In the genomic region with DNA sequence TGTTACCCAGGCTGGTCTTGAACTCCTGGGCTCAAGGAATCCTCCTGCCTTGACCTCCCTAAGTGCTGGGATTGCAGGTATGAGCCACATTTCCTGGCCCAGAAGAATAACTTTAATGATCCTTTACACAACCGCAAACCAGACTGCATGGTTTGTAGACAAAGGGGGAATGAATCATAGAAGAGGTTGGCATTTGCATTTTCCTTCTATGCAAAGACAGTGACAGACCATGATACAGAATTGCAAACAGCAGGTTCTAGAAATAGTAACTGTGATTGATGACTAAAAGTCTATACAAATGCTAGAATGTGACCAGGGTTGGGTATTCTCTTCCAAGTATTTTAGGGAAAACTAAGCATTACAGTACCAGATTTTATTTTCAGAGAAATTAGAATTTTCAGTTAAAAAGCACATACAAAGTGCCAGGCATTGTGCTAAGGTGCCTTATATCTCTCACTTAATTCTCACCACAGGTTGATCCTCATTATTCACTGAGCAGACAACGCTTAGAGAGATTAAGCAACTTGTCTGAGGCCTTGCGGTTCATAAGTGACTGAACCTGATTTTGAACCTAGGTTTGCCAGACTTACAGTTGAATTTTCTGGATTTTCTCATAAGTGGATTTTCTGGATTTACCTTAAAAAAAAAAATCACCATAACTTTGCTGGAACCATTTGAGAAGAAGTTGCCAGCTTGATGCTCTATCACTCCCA, we compare ENCODE assay signal across 10 cellular contexts.
DNase-seq lines count a peak whose midpoint lies in the region; ATAC-seq and TF ChIP-seq lines count a peak whose summit lies in the region.
"Had no signal": no experiment of that assay in that cellular context is flagged by ENCODE, and none has a peak within 500 bp of the region (broad histone marks: within the 10 kb centered on the region; RNA-seq: fewer than 3 reads in every experiment).

No MANE protein-coding gene starts in this region.

- no peak overlapping the region for H3K4me3 ChIP-seq in epithelial cell of esophagus (ENCODE audit: low read length)

- no peaks in the 10 kb centered on the region for H3K27me3 Mint-ChIP-seq in osteocyte (ENCODE audit: unreplicated experiment)

- peaks cover 27% of the 10 kb centered on the region for H3K36me3 Mint-ChIP-seq in osteocyte (ENCODE audit: unreplicated experiment)

- H3K9me3 Mint-ChIP-seq in osteocyte (ENCODE audit: unreplicated experiment), result peaks cover 7% of the 10 kb centered on the region

- no peak overlapping the region for H3K27ac Mint-ChIP-seq in osteocyte (ENCODE audit: unreplicated experiment)

- TF ChIP-seq CTCF in epithelial cell of esophagus (IDR thresholded peaks at IDR 0.05; ENCODE audit: insufficient read depth, low read depth, low read length, missing control alignments) (no peak), osteocyte (IDR thresholded peaks at IDR 0.05) (no peak)

- H3K4me1 Mint-ChIP-seq in osteocyte (ENCODE audit: unreplicated experiment), result peaks cover 9% of the 10 kb centered on the region

- ATAC-seq in GM18858 (IDR thresholded peaks at IDR 0.05; ENCODE audit: unreplicated experiment), result peak; percentile 57

- no peak overlapping the region for H3K4me3 Mint-ChIP-seq in osteocyte (ENCODE audit: unreplicated experiment)

- in situ Hi-C loops in ACHN (cut with HindIII; ENCODE audit: low pct_ligation_motif_present, low pct_unique_long_range_greater_than_20kb, low sequenced_read_pairs), result no loop called here

- DNase-seq in ACHN (peak; percentile 41), HS-5 (ENCODE audit: low read depth) (peak; percentile 61), epithelial cell of esophagus (ENCODE audit: low read depth) (peak; percentile 93), UCSD-AML1 (lab: John Stamatoyannopoulos, UW; ENCODE audit: unreplicated experiment) (no peak), osteocyte (ENCODE audit: extremely low spot score, unreplicated experiment) (no peak), cerebellum (ENCODE audit: low spot score) (no peak)
- DNase-seq in activated CD4-positive, alpha-beta T cell treated with anti-CD3 and anti-CD28 coated beads, Interleukin-2, amount 50 U/mL, for 4 hours, result no peak
- DNase-seq: COR-L47, NCI-H1436 treated with DMSO at 0.1 percent for 48 hours had no signal

Comparison
In these comparisons a context has a peak if more than half of its experiments do, and no peak if none do; other contexts are left out.
1. DNase-seq: peak in ACHN (single experiment), HS-5 (single experiment) and epithelial cell of esophagus (single experiment); none in UCSD-AML1 (single experiment), osteocyte (single experiment), cerebellum (single experiment) and activated CD4-positive, alpha-beta T cell treated with anti-CD3 and anti-CD28 coated beads, Interleukin-2, amount 50 U/mL, for 4 hours (0 of 2).